1 cellular context compared by ENCODE assay signal in genomic region chr11:93234602-93235207, GRCh38.
TF ChIP-seq lines count a peak whose summit lies in the region.

No MANE protein-coding gene starts in this region.

TF ChIP-seq in HepG2, 621 proteins besides CTCF, POLR2A, EP300 and RAD21 (continued from another document):
- TF ChIP-seq, protein P1, sequence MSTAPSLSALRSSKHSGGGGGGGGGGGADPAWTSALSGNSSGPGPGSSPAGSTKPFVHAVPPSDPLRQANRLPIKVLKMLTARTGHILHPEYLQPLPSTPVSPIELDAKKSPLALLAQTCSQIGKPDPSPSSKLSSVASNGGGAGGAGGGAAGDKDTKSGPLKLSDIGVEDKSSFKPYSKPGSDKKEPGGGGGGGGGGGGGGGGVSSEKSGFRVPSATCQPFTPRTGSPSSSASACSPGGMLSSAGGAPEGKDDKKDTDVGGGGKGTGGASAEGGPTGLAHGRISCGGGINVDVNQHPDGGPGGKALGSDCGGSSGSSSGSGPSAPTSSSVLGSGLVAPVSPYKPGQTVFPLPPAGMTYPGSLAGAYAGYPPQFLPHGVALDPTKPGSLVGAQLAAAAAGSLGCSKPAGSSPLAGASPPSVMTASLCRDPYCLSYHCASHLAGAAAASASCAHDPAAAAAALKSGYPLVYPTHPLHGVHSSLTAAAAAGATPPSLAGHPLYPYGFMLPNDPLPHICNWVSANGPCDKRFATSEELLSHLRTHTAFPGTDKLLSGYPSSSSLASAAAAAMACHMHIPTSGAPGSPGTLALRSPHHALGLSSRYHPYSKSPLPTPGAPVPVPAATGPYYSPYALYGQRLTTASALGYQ (CRISPR knock-in tag; IDR thresholded peaks at IDR 0.05) = no peak
- TF ChIP-seq ARID4A (CRISPR knock-in tag; IDR thresholded peaks at IDR 0.05; ENCODE audit: borderline replicate concordance) (no peak), MIXL1 (CRISPR knock-in tag; IDR thresholded peaks at IDR 0.05) (peak; percentile 81; the same call in 1 of the 2 replicates), ZC3H4 (CRISPR knock-in tag; IDR thresholded peaks at IDR 0.05; ENCODE audit: borderline replicate concordance) (no peak), REL (CRISPR knock-in tag; conservative IDR thresholded peaks at IDR 0.05) (no peak), ZSCAN22 (CRISPR knock-in tag; IDR thresholded peaks at IDR 0.05) (no peak), ZNF12 (CRISPR knock-in tag; IDR thresholded peaks at IDR 0.05) (no peak), ZSCAN29 (CRISPR knock-in tag; conservative IDR thresholded peaks at IDR 0.05) (no peak), SMC3 (IDR thresholded peaks at IDR 0.05; ENCODE audit: low read length) (peak; percentile 91), ZNF800 (CRISPR knock-in tag; IDR thresholded peaks at IDR 0.05) (no peak), ISX (CRISPR knock-in tag; conservative IDR thresholded peaks at IDR 0.05) (no peak), FOSL2 (CRISPR knock-in tag; IDR thresholded peaks at IDR 0.05) (peak; percentile 23; the same call in 1 of the 2 replicates), ZMYM4 (CRISPR knock-in tag; IDR thresholded peaks at IDR 0.05) (0 out of 2 replicates have a peak, but pooled peaks have one; percentile 24), HNRNPK (IDR thresholded peaks at IDR 0.05; ENCODE audit: low read depth, low read length, poor library complexity, severe bottlenecking) (no peak)
